In the genomic region with DNA sequence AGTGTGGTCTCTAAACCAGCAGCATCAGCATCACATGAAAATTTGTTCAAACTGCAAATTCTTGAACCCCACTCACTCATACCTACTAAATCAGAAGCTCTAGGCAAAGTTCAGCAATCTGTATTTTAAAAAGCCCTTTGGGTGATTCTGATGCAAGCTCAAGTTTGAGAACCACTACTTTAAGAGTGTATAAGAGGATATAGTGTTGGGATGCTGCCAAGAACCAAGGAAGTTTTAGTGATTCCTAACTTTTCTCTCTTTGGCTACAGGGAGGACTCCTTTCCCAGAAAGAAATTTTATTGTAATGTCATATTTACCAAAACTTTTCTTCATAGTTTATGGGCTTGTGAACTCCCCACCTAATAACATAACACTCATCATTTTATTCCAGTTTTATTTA, we compare ENCODE assay signal across 23 cellular contexts.
"Had no signal": no experiment of that assay in that cellular context is flagged by ENCODE, and none has a peak within 500 bp of the region (broad histone marks: within the 10 kb centered on the region; RNA-seq: fewer than 3 reads in every experiment).

No MANE protein-coding gene starts in this region.

- H3K36me3 ChIP-seq: adrenal gland, ascending aorta, brain microvascular endothelial cell, esophagus muscularis mucosa, neutrophil, pancreas, right atrium auricular region, upper lobe of left lung had no signal

- H3K9me3 ChIP-seq: adrenal gland, ascending aorta, esophagus muscularis mucosa, neutrophil, pancreas, psoas muscle, right atrium auricular region, upper lobe of left lung had no signal

- H3K4me1 ChIP-seq: adrenal gland, ascending aorta, esophagus muscularis mucosa, pancreas, psoas muscle had no signal

- H3K27me3 ChIP-seq: adrenal gland, ascending aorta, brain microvascular endothelial cell, dorsolateral prefrontal cortex, esophagus muscularis mucosa, neutrophil, pancreas, right atrium auricular region, spleen, upper lobe of left lung had no signal

- H3K4me3 ChIP-seq: adrenal gland, ascending aorta, dorsolateral prefrontal cortex, esophagus muscularis mucosa, pancreas, psoas muscle, right atrium auricular region, spleen, upper lobe of left lung had no signal

- ATAC-seq: activated naive CD4-positive, alpha-beta T cell treated with anti-CD3 and anti-CD28 coated beads, Interleukin-2, amount 50 U/mL, for 72 hours; effector memory CD8-positive, alpha-beta T cell; left ventricle myocardium superior; pancreas; psoas muscle; stimulated activated naive CD8-positive, alpha-beta T cell treated with anti-CD3 and anti-CD28 coated beads, Interleukin-15, Interleukin-2, amounts not matched to agents 100 U/mL and 50 U/mL, for 24 hours had no signal

- H3K27ac ChIP-seq: adrenal gland, ascending aorta, brain microvascular endothelial cell, dorsolateral prefrontal cortex, esophagus muscularis mucosa, neutrophil, pancreas, psoas muscle, right atrium auricular region, spleen, upper lobe of left lung had no signal

- DNase-seq: activated CD4-positive, alpha-beta T cell treated with anti-CD3 and anti-CD28 coated beads for 1 hour; activated gamma-delta T cell treated with Interleukin-2 at 50 U/mL for 16 hours; activated T-cell treated with anti-CD3 and anti-CD28 coated beads, Interleukin-2, amount 50 U/mL, for 1 hour; adrenal gland; brain microvascular endothelial cell; central memory CD4-positive, alpha-beta T cell; dorsolateral prefrontal cortex; effector memory CD8-positive, alpha-beta T cell; foreskin melanocyte; hypothalamus; left ventricle myocardium superior; pancreas; psoas muscle; spleen; stimulated activated CD4-positive, alpha-beta T cell treated with anti-CD3 and anti-CD28 coated beads, Interleukin-4, amount 100 ng/mL, for 24 hours; stimulated activated naive CD8-positive, alpha-beta T cell treated with anti-CD3 and anti-CD28 coated beads, Interleukin-15, Interleukin-2, amounts not matched to agents 100 U/mL and 50 U/mL, for 24 hours; T-helper 9 cell had no signal
